12 cellular contexts compared by ENCODE assay signal in the genomic region with DNA sequence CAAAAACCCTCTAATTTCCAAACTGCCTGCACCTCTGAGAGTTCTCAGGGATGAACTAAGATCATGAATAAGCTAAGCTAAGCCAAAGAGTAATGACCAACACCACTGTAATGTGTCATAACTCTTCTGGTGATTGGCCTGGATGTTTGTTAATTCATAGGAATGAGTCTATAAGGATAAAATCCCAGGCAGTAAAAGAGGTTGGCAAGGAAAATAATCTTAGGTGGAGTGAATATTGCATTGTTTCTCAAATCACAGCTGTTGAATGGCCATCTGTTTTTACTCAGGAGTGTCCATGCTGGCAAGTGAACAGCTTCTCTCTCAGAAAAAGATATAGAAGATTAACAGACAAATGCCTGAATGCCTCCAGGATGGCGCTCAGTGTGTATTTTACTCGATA.
DNase-seq lines count a peak whose midpoint lies in the region; ATAC-seq and TF ChIP-seq lines count a peak whose summit lies in the region.
"Had no signal": no experiment of that assay in that cellular context is flagged by ENCODE, and none has a peak within 500 bp of the region (broad histone marks: within the 10 kb centered on the region; RNA-seq: fewer than 3 reads in every experiment).

No MANE protein-coding gene starts in this region.

- H3K4me1 Mint-ChIP-seq in HFFc6 (ENCODE audit: low read depth), result peaks cover 32% of the 10 kb centered on the region
- H3K4me1 Mint-ChIP-seq: activated naive CD8-positive, alpha-beta T cell treated with anti-CD3 and anti-CD28 coated beads, Interleukin-2, amount 10 ng/mL, durations not matched to agents 7 days and 5 days had no signal

- H3K27me3 ChIP-seq in lower lobe of right lung (ENCODE audit: low read depth), result no peaks in the 10 kb centered on the region

- H3K36me3 ChIP-seq in lower lobe of right lung, result no peaks in the 10 kb centered on the region

- H3K27ac Mint-ChIP-seq in HFFc6, result peak overlapping the region; percentile 56
- H3K27ac Mint-ChIP-seq: activated naive CD8-positive, alpha-beta T cell treated with anti-CD3 and anti-CD28 coated beads, Interleukin-2, amount 10 ng/mL, durations not matched to agents 7 days and 5 days had no signal

- intact Hi-C loops in lower lobe of right lung (cut with DNase I), result no loop called here

- no peaks in the 10 kb centered on the region for H3K4me1 ChIP-seq in lower lobe of right lung

- H3K9me3 Mint-ChIP-seq in HFFc6, result no peaks in the 10 kb centered on the region

- H3K27me3 Mint-ChIP-seq in HFFc6 (ENCODE audit: insufficient read depth), result no peaks in the 10 kb centered on the region

- TF ChIP-seq CTCF in HFFc6 (IDR thresholded peaks at IDR 0.05), result no peak
- TF ChIP-seq CTCF in lower lobe of right lung (IDR thresholded peaks at IDR 0.05), result no peak

- 0 out of 2 replicates have a peak, but pooled peaks cover 4% of the 10 kb centered on the region for H3K36me3 Mint-ChIP-seq in HFFc6 (ENCODE audit: low read depth)
- H3K36me3 Mint-ChIP-seq: activated naive CD8-positive, alpha-beta T cell treated with anti-CD3 and anti-CD28 coated beads, Interleukin-2, amount 10 ng/mL, durations not matched to agents 7 days and 5 days had no signal

- ATAC-seq in GM21576 (IDR thresholded peaks at IDR 0.05; ENCODE audit: unreplicated experiment) (no peak), lower lobe of right lung (no peak)

- DNase-seq in AG08395 (ENCODE audit: low spot score) (peak; percentile 90), HFFc6 (peak; percentile 77), cerebellar cortex (ENCODE audit: low spot score) (peak; percentile 34), hepatic stellate cell (ENCODE audit: low spot score) (peak; percentile 21), NCI-H1417 (lab: John Stamatoyannopoulos, UW) (no peak), lower lobe of right lung (no peak)
- DNase-seq in activated CD8-positive, alpha-beta memory T cell treated with anti-CD3 and anti-CD28 coated beads, Interleukin-2, amount 50 U/mL, for 4 hours, result no peak
- DNase-seq: activated naive CD8-positive, alpha-beta T cell treated with anti-CD3 and anti-CD28 coated beads, Interleukin-2, amount 10 ng/mL, durations not matched to agents 7 days and 5 days; GF-D8; stimulated activated CD4-positive, alpha-beta T cell treated with anti-CD3 and anti-CD28 coated beads, Interleukin-4, amount 100 ng/mL, for 1 hour; stimulated activated naive CD4-positive, alpha-beta T cell had no signal

- H3K9me3 ChIP-seq in lower lobe of right lung, result no peaks in the 10 kb centered on the region

- H3K4me3 Mint-ChIP-seq in HFFc6, result peak overlapping the region; percentile 45
- H3K4me3 Mint-ChIP-seq: activated naive CD8-positive, alpha-beta T cell treated with anti-CD3 and anti-CD28 coated beads, Interleukin-2, amount 10 ng/mL, durations not matched to agents 7 days and 5 days had no signal

- no peak overlapping the region for H3K27ac ChIP-seq in lower lobe of right lung

- H3K4me3 ChIP-seq in lower lobe of right lung, result no peak overlapping the region

Comparison
In these comparisons a context has a peak if more than half of its experiments do, and no peak if none do; other contexts are left out.
1. DNase-seq: peak in AG08395 (single experiment), HFFc6 (single experiment), cerebellar cortex (single experiment) and hepatic stellate cell (single experiment); none in activated CD8-positive, alpha-beta memory T cell treated with anti-CD3 and anti-CD28 coated beads, Interleukin-2, amount 50 U/mL, for 4 hours (single experiment), NCI-H1417 (0 of 3) and lower lobe of right lung (single experiment).